In genomic region chr21:27565418-27565817, GRCh38 we compare ENCODE assay signal across 15 cellular contexts.
"Had no signal": no experiment of that assay in that cellular context is flagged by ENCODE, and none has a peak within 500 bp of the region (broad histone marks: within the 10 kb centered on the region; RNA-seq: fewer than 3 reads in every experiment).

No MANE protein-coding gene starts in this region.

- H3K4me2 ChIP-seq: neural progenitor cell had no signal

- DNase-seq: activated CD4-positive, alpha-beta T cell treated with anti-CD3 and anti-CD28 coated beads, Interleukin-2, amount 10 ng/mL, durations not matched to agents 24 days and 14 days; activated T-cell treated with anti-CD3 and anti-CD28 coated beads, Interleukin-2, amount 50 U/mL, for 24 hours; effector CD8-positive, alpha-beta T cell; naive B cell; spleen; stimulated activated CD4-positive, alpha-beta T cell treated with anti-CD3 and anti-CD28 coated beads, Interleukin-4, amount 100 ng/mL, for 4 hours; T-cell had no signal

- H3K27ac ChIP-seq: heart right ventricle, left ventricle myocardium inferior, neural progenitor cell, ovary, right lobe of liver, spleen, thoracic aorta, upper lobe of left lung had no signal

- H3K4me3 ChIP-seq: esophagus muscularis mucosa, heart right ventricle, left ventricle myocardium inferior, neural progenitor cell, ovary, right lobe of liver, spleen, thoracic aorta, upper lobe of left lung had no signal

- H3K9me3 ChIP-seq: esophagus muscularis mucosa, heart right ventricle, left ventricle myocardium inferior, ovary, right lobe of liver, spleen, thoracic aorta, upper lobe of left lung had no signal

- H3K27me3 ChIP-seq: esophagus muscularis mucosa, heart right ventricle, neural progenitor cell, ovary, right lobe of liver, spleen, upper lobe of left lung had no signal

- H3K4me1 ChIP-seq: neural progenitor cell, right lobe of liver, spleen, upper lobe of left lung had no signal

- H3K36me3 ChIP-seq: esophagus muscularis mucosa, heart right ventricle, left ventricle myocardium inferior, neural progenitor cell, ovary, right lobe of liver, spleen, thoracic aorta, upper lobe of left lung had no signal

- H3K9ac ChIP-seq: neural progenitor cell had no signal
